29 cellular contexts compared by ENCODE assay signal in genomic region chr19:45938733-45939319, GRCh38. TPM values are rescaled to one million over a fixed set of nuclear protein-coding genes. Genes with fewer than 3 reads are reported as not detected.
A peak's percentile ranks its signal among the peaks of the same experiment; 100 is the strongest.
DNase-seq lines count a peak whose midpoint lies in the region; ATAC-seq and TF ChIP-seq lines count a peak whose summit lies in the region.
"Had no signal": no experiment of that assay in that cellular context is flagged by ENCODE, and none has a peak within 500 bp of the region (broad histone marks: within the 10 kb centered on the region; RNA-seq: fewer than 3 reads in every experiment).

No MANE protein-coding gene starts in this region.

- H3K27me3 Mint-ChIP-seq in chondrocyte (ENCODE audit: low read depth): peaks cover 53% of the 10 kb centered on the region
- H3K27me3 Mint-ChIP-seq in activated CD4-positive, alpha-beta T cell treated with anti-CD3 and anti-CD28 coated beads, Interleukin-2, amount 10 ng/mL, durations not matched to agents 24 days and 14 days: peaks cover 32% of the 10 kb centered on the region

- no peak overlapping the region for H2BK20ac ChIP-seq in IMR-90 (ENCODE audit: low read depth, low read length)

- H3K4me3 Mint-ChIP-seq in chondrocyte (ENCODE audit: unreplicated experiment): no peak overlapping the region
- H3K4me3 Mint-ChIP-seq in activated CD4-positive, alpha-beta T cell treated with anti-CD3 and anti-CD28 coated beads, Interleukin-2, amount 10 ng/mL, durations not matched to agents 24 days and 14 days: no peak overlapping the region
- H3K4me3 Mint-ChIP-seq: activated B cell treated with CpG ODN at 0.5 μM for 24 hours; activated CD4-positive, alpha-beta memory T cell treated with anti-CD3 and anti-CD28 coated beads for 36 hours; IgD-negative memory B cell; neural crest cell had no signal

- TF ChIP-seq POLR2A in IMR-90 (IDR thresholded peaks at IDR 0.05; ENCODE audit: low read depth, low read length): no peak

- no peaks in the 10 kb centered on the region for H3K4me1 Mint-ChIP-seq in chondrocyte (ENCODE audit: low read depth)
- H3K4me1 Mint-ChIP-seq in activated CD4-positive, alpha-beta T cell treated with anti-CD3 and anti-CD28 coated beads, Interleukin-2, amount 10 ng/mL, durations not matched to agents 24 days and 14 days: no peaks in the 10 kb centered on the region
- H3K4me1 Mint-ChIP-seq: activated B cell treated with CpG ODN at 0.5 μM for 24 hours, IgD-negative memory B cell, neural crest cell had no signal

- H4K5ac ChIP-seq in IMR-90 (ENCODE audit: low read depth, low read length): no peak overlapping the region

- no peak overlapping the region for H3K18ac ChIP-seq in IMR-90 (ENCODE audit: low read depth, low read length)

- dilution Hi-C loops in IMR-90 (cut with HindIII; ENCODE audit: low sequenced_read_pairs, unreplicated experiment): no loop called here

- intact Hi-C loops in IMR-90 (cut with micrococcal nuclease): no loop called here
- intact Hi-C loops in activated CD4-positive, alpha-beta T cell treated with anti-CD3 and anti-CD28 coated beads, Interleukin-2, amount 10 ng/mL, durations not matched to agents 24 days and 14 days (cut with micrococcal nuclease): no loop called here

- H4K20me1 ChIP-seq in IMR-90 (ENCODE audit: insufficient read depth, low read length): no peaks in the 10 kb centered on the region

- H4K8ac ChIP-seq in IMR-90 (ENCODE audit: low read depth in 2 of 2, low read length in 2 of 2): no peak overlapping the region

- TF ChIP-seq RAD21 in IMR-90 (IDR thresholded peaks at IDR 0.05; ENCODE audit: low read length): no peak

- H3K79me1 ChIP-seq in IMR-90 (ENCODE audit: low read depth in 1 of 2, low read length in 2 of 2): no peaks in the 10 kb centered on the region

- no peaks in the 10 kb centered on the region for H3K4me1 ChIP-seq in IMR-90 (ENCODE audit: control insufficient read depth, insufficient read depth, low read length)
- H3K4me1 ChIP-seq: foreskin keratinocyte, left ventricle myocardium inferior, prostate gland had no signal

- H2AK5ac ChIP-seq in IMR-90 (ENCODE audit: low read depth, low read length): no peak overlapping the region

- in situ Hi-C loops in IMR-90 (cut with MboI; ENCODE audit: low sequenced_read_pairs): no loop called here

- no peak overlapping the region for H3K4ac ChIP-seq in IMR-90 (ENCODE audit: low read depth, low read length)

- no peak overlapping the region for H2BK15ac ChIP-seq in IMR-90 (ENCODE audit: low read depth, low read length)

- H3K56ac ChIP-seq in IMR-90 (ENCODE audit: extremely low read depth, insufficient read depth, low read length): no peak overlapping the region

- ATAC-seq in IMR-90 (ENCODE audit: low read depth) (no peak), GM21529 (IDR thresholded peaks at IDR 0.05; ENCODE audit: unreplicated experiment) (no peak)
- ATAC-seq: foreskin keratinocyte, SK-N-SH treated with all-trans-retinoic acid at 6 μM for 48 hours had no signal

- no TSS peak for BruUV-seq in IMR-90 (replicated peaks; lab: Mats Ljungman, UMichigan)

- H3K9ac ChIP-seq in IMR-90 (ENCODE audit: low read depth, low read length): no peak overlapping the region

- no peaks in the 10 kb centered on the region for H3K36me3 ChIP-seq in IMR-90 (ENCODE audit: control insufficient read depth, insufficient read depth, low read length)
- H3K36me3 ChIP-seq: prostate gland had no signal

- H3K4me2 ChIP-seq in IMR-90 (ENCODE audit: low read depth, low read length): no peak overlapping the region

- H3K27ac Mint-ChIP-seq in chondrocyte (ENCODE audit: unreplicated experiment): no peak overlapping the region
- H3K27ac Mint-ChIP-seq in activated CD4-positive, alpha-beta T cell treated with anti-CD3 and anti-CD28 coated beads, Interleukin-2, amount 10 ng/mL, durations not matched to agents 24 days and 14 days: no peak overlapping the region
- H3K27ac Mint-ChIP-seq: activated B cell treated with CpG ODN at 0.5 μM for 24 hours; activated CD4-positive, alpha-beta memory T cell treated with anti-CD3 and anti-CD28 coated beads for 36 hours; GM23338; immature natural killer cell had no signal

- POLR2A ChIA-PET in IMR-90 (lab: Charles Lee; ENCODE audit: unreplicated experiment): no interaction called here

- H3K9me3 Mint-ChIP-seq in chondrocyte (ENCODE audit: low read depth): no peaks in the 10 kb centered on the region
- H3K9me3 Mint-ChIP-seq in activated CD4-positive, alpha-beta T cell treated with anti-CD3 and anti-CD28 coated beads, Interleukin-2, amount 10 ng/mL, durations not matched to agents 24 days and 14 days: peaks cover 3% of the 10 kb centered on the region
- H3K9me3 Mint-ChIP-seq: activated B cell treated with CpG ODN at 0.5 μM for 24 hours; activated CD4-positive, alpha-beta memory T cell treated with anti-CD3 and anti-CD28 coated beads for 36 hours; GM23338; neural crest cell had no signal

- no peaks in the 10 kb centered on the region for H3K9me1 ChIP-seq in IMR-90 (ENCODE audit: insufficient read depth, low read length)

- no CpG with 5 or more reads among the region's 3 CpGs for WGBS in IMR-90 (ENCODE audit: extremely low coverage in 2 of 2, insufficient read length in 1 of 2), 2 experiments

- TF ChIP-seq CTCF in IMR-90 (conservative IDR thresholded peaks at IDR 0.05; ENCODE audit: low read depth, low read length) (no peak), chondrocyte (IDR thresholded peaks at IDR 0.05) (no peak)

- CTCF ChIA-PET in IMR-90 (lab: Yijun Ruan, JAX): no interaction called here

- no peak overlapping the region for H3K23ac ChIP-seq in IMR-90 (ENCODE audit: low read depth, low read length)

- H3K4me3 ChIP-seq in IMR-90 (ENCODE audit: insufficient read depth, low read depth, low read length): no peak overlapping the region
- H3K4me3 ChIP-seq: dorsolateral prefrontal cortex, left ventricle myocardium inferior, prostate gland had no signal

- H2BK120ac ChIP-seq in IMR-90 (ENCODE audit: low read depth, low read length): no peak overlapping the region

- peaks cover 58% of the 10 kb centered on the region for H3K27me3 ChIP-seq in IMR-90 (ENCODE audit: control insufficient read depth, insufficient read depth, low read length)
- H3K27me3 ChIP-seq: dorsolateral prefrontal cortex had no signal

- no peaks in the 10 kb centered on the region; the same call in none of the 2 replicates for H3K9me3 ChIP-seq in IMR-90 (ENCODE audit: control insufficient read depth, insufficient read depth, low read length)
- H3K9me3 ChIP-seq: left ventricle myocardium inferior, prostate gland had no signal

- H2AK9ac ChIP-seq in IMR-90 (replicated peaks; ENCODE audit: low read depth, low read length, poor library complexity): no peak overlapping the region

- no peak overlapping the region for H3K14ac ChIP-seq in IMR-90 (replicated peaks; ENCODE audit: low read depth, low read length)

- DNase-seq in IMR-90 (no peak), chondrocyte (ENCODE audit: low spot score) (peak; percentile 20)
- no peak for DNase-seq in activated CD4-positive, alpha-beta T cell treated with anti-CD3 and anti-CD28 coated beads, Interleukin-2, amount 10 ng/mL, durations not matched to agents 24 days and 14 days
- DNase-seq: activated B cell treated with CpG ODN at 0.5 μM for 24 hours; activated CD4-positive, alpha-beta memory T cell treated with anti-CD3 and anti-CD28 coated beads for 36 hours; activated naive CD4-positive, alpha-beta T cell; caudate nucleus; COR-L47; DND-41; dorsolateral prefrontal cortex; foreskin keratinocyte; immature natural killer cell; left ventricle myocardium inferior; MM.1S; NCI-H1436 treated with DMSO at 0.1 percent for 48 hours; NCI-H524; RPMI8226; stimulated activated naive CD4-positive, alpha-beta T cell had no signal

- H2AFZ ChIP-seq in IMR-90 (replicated peaks; ENCODE audit: low read length, poor library complexity): peak overlapping the region; percentile 9

- no peak overlapping the region for H4K91ac ChIP-seq in IMR-90 (ENCODE audit: insufficient read depth, low read depth, low read length)

- no peak overlapping the region for H3K27ac ChIP-seq in IMR-90 (ENCODE audit: insufficient read depth, low read length)
- H3K27ac ChIP-seq: foreskin keratinocyte, left ventricle myocardium inferior, prostate gland had no signal

- H2BK5ac ChIP-seq in IMR-90 (ENCODE audit: low read depth, low read length, poor library complexity, severe bottlenecking): no peak overlapping the region

- peaks cover 2% of the 10 kb centered on the region for H3K36me3 Mint-ChIP-seq in chondrocyte (ENCODE audit: low read depth)
- H3K36me3 Mint-ChIP-seq in activated CD4-positive, alpha-beta T cell treated with anti-CD3 and anti-CD28 coated beads, Interleukin-2, amount 10 ng/mL, durations not matched to agents 24 days and 14 days (ENCODE audit: low read depth): no peaks in the 10 kb centered on the region
- H3K36me3 Mint-ChIP-seq: immature natural killer cell had no signal

RNA-seq across cellular contexts. Expression of gene NANOS2, which starts 24.2 kb away (rescaled TPM):
- total RNA-seq in IMR-90 (2012; rRNA removed) (not detected in 2 replicates), chondrocyte (not detected in 3 replicates)
- not detected in 2 replicates for polyA plus RNA-seq in IMR-90 (2012; rRNA removed)
- polyA plus RNA-seq in IMR-90 (2012; cell fraction: cytosol; rRNA removed): not detected in 2 replicates
- polyA plus RNA-seq in IMR-90 (2012; cell fraction: nucleus; rRNA removed; ENCODE audit: low replicate concordance): not detected in 2 replicates
- not detected in 2 replicates for total RNA-seq in activated CD4-positive, alpha-beta T cell treated with anti-CD3 and anti-CD28 coated beads, Interleukin-2, amount 10 ng/mL, durations not matched to agents 24 days and 14 days
- total RNA-seq: A673; activated B cell treated with CpG ODN at 0.5 μM for 24 hours; activated CD4-positive, alpha-beta memory T cell treated with anti-CD3 and anti-CD28 coated beads for 36 hours; epithelial cell of proximal tubule; foreskin keratinocyte; left ventricle myocardium inferior; mononuclear cell; neural crest cell; skeletal muscle tissue had no signal
- polyA plus RNA-seq: BJ, foreskin keratinocyte, IgD-negative memory B cell, immature natural killer cell had no signal

RNA-seq across cellular contexts. Expression of gene NOVA2, which starts 34.8 kb away (rescaled TPM):
- total RNA-seq in IMR-90 (2012; rRNA removed) (not detected in 2 replicates), chondrocyte (0.10 to 0.22 TPM (median 0.18 TPM) in 3 replicates)
- 0.03 TPM in 1 of 2 replicates, not detected in the other for polyA plus RNA-seq in IMR-90 (2012; rRNA removed)
- 0.02 and 0.03 TPM in 2 replicates for polyA plus RNA-seq in IMR-90 (2012; cell fraction: cytosol; rRNA removed)
- polyA plus RNA-seq in IMR-90 (2012; cell fraction: nucleus; rRNA removed; ENCODE audit: low replicate concordance): 0.05 and 0.06 TPM in 2 replicates
- total RNA-seq in activated CD4-positive, alpha-beta T cell treated with anti-CD3 and anti-CD28 coated beads, Interleukin-2, amount 10 ng/mL, durations not matched to agents 24 days and 14 days: not detected in 2 replicates
- total RNA-seq: A673; activated B cell treated with CpG ODN at 0.5 μM for 24 hours; activated CD4-positive, alpha-beta memory T cell treated with anti-CD3 and anti-CD28 coated beads for 36 hours; epithelial cell of proximal tubule; foreskin keratinocyte had no signal
- polyA plus RNA-seq: IgD-negative memory B cell, immature natural killer cell had no signal

RNA-seq across cellular contexts. Expression of gene MYPOP, which starts 36.4 kb away (rescaled TPM):
- total RNA-seq in IMR-90 (2012; rRNA removed): 0.28 and 0.36 TPM in 2 replicates
- 2.8 and 3.1 TPM in 2 replicates for polyA plus RNA-seq in IMR-90 (2012; rRNA removed)
- 3.4 and 5.0 TPM in 2 replicates for polyA plus RNA-seq in IMR-90 (2012; cell fraction: cytosol; rRNA removed)
- polyA plus RNA-seq in IMR-90 (2012; cell fraction: nucleus; rRNA removed; ENCODE audit: low replicate concordance): 8.9 and 14.7 TPM in 2 replicates
- 11.9 to 13.1 TPM (median 12.5 TPM) in 3 replicates for total RNA-seq in chondrocyte
- total RNA-seq in activated CD4-positive, alpha-beta T cell treated with anti-CD3 and anti-CD28 coated beads, Interleukin-2, amount 10 ng/mL, durations not matched to agents 24 days and 14 days: 5.5 and 5.9 TPM in 2 replicates

RNA-seq across cellular contexts. Expression of gene IRF2BP1, which starts 52.9 kb away (rescaled TPM):
- 4.5 and 5.0 TPM in 2 replicates for total RNA-seq in IMR-90 (2012; rRNA removed)
- 8.5 and 11.6 TPM in 2 replicates for polyA plus RNA-seq in IMR-90 (2012; rRNA removed)
- polyA plus RNA-seq in IMR-90 (2012; cell fraction: cytosol; rRNA removed): 9.6 and 15.7 TPM in 2 replicates
- 3.3 and 9.4 TPM in 2 replicates for polyA plus RNA-seq in IMR-90 (2012; cell fraction: nucleus; rRNA removed; ENCODE audit: low replicate concordance)
- 24.9 to 30.5 TPM (median 28.6 TPM) in 3 replicates for total RNA-seq in chondrocyte
- total RNA-seq in activated CD4-positive, alpha-beta T cell treated with anti-CD3 and anti-CD28 coated beads, Interleukin-2, amount 10 ng/mL, durations not matched to agents 24 days and 14 days: 18.5 and 18.9 TPM in 2 replicates

RNA-seq across cellular contexts. Expression of gene CCDC61, which starts 56.4 kb away (rescaled TPM):
- total RNA-seq in IMR-90 (2012; rRNA removed): 3.2 and 3.6 TPM in 2 replicates
- polyA plus RNA-seq in IMR-90 (2012; rRNA removed): 9.1 and 10.0 TPM in 2 replicates
- 2.6 and 10.5 TPM in 2 replicates for polyA plus RNA-seq in IMR-90 (2012; cell fraction: cytosol; rRNA removed)
- polyA plus RNA-seq in IMR-90 (2012; cell fraction: nucleus; rRNA removed; ENCODE audit: low replicate concordance): 26.6 and 45.3 TPM in 2 replicates
- 7.2 to 8.4 TPM (median 7.8 TPM) in 3 replicates for total RNA-seq in chondrocyte
- 23.1 and 30.1 TPM in 2 replicates for total RNA-seq in activated CD4-positive, alpha-beta T cell treated with anti-CD3 and anti-CD28 coated beads, Interleukin-2, amount 10 ng/mL, durations not matched to agents 24 days and 14 days
